Comparison of ENCODE assay signal across 1 cellular context in the genomic region with DNA sequence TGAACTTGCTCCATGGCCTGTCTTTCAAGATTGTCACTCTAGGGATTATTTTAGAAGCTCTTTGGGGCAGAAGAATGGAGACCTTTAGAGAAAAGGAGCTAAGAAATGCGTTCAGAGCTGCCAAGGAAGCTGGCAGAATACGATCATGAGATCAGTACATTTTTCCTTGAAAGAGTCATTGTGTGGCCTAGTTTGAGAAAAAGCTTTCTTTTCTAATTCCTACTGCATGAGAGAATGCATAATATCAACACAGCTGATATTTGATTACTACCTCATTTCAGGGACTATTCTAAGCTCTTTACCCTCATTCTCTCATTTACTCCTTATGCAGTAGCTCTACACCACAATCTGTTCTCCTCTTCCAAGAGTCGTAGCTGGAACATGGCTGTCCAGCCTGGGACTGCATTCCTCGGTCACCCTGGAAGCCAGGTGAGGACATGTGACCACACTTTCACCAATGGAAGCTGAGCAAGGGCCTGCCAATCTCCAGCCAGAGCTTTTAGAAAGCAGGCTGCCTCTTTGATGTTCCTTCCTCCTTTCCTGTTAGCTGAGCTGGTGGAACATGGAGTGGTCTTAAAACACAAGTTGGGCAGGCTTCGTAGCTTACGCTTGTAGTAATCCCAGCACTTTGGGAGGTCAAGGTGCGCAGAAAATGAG.
TF ChIP-seq lines count a peak whose summit lies in the region.

No MANE protein-coding gene starts in this region.

TF ChIP-seq in K562, 482 proteins besides CTCF, POLR2A, EP300 and RAD21 (continued from another document):
- TF ChIP-seq, protein P1, sequence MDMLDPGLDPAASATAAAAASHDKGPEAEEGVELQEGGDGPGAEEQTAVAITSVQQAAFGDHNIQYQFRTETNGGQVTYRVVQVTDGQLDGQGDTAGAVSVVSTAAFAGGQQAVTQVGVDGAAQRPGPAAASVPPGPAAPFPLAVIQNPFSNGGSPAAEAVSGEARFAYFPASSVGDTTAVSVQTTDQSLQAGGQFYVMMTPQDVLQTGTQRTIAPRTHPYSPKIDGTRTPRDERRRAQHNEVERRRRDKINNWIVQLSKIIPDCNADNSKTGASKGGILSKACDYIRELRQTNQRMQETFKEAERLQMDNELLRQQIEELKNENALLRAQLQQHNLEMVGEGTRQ (CRISPR knock-in tag; IDR thresholded peaks at IDR 0.05): peak; percentile 50
- TF ChIP-seq, protein P2, sequence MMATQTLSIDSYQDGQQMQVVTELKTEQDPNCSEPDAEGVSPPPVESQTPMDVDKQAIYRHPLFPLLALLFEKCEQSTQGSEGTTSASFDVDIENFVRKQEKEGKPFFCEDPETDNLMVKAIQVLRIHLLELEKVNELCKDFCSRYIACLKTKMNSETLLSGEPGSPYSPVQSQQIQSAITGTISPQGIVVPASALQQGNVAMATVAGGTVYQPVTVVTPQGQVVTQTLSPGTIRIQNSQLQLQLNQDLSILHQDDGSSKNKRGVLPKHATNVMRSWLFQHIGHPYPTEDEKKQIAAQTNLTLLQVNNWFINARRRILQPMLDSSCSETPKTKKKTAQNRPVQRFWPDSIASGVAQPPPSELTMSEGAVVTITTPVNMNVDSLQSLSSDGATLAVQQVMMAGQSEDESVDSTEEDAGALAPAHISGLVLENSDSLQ (IDR thresholded peaks at IDR 0.05): peak; percentile 58
- TF ChIP-seq HOXB6 (CRISPR knock-in tag; IDR thresholded peaks at IDR 0.05; ENCODE audit: borderline replicate concordance): no peak
